ENCODE assay signal across 24 cellular contexts in the genomic region with DNA sequence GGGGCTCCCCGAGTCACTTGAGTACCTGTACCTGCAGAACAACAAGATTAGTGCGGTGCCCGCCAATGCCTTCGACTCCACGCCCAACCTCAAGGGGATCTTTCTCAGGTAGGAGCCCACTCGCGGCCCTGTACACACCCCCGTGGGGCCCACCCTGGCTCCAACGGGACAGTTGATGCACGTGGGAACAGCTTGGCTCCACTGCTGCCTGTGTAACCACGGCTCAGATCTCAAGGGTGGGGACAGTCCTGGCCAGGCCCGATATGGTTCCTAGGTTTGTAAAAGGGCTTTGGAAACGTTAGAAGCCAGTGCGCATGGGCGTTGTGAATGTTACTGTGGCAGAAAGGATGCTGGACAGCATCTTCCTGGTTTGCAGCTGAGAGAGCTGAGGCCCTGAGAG. TPM values are rescaled to one million over a fixed set of nuclear protein-coding genes. Genes with fewer than 3 reads are reported as not detected.
"Had no signal": no experiment of that assay in that cellular context is flagged by ENCODE, and none has a peak within 500 bp of the region (broad histone marks: within the 10 kb centered on the region; RNA-seq: fewer than 3 reads in every experiment).

No MANE protein-coding gene starts in this region.

- H3K27me3 ChIP-seq: esophagus muscularis mucosa, heart right ventricle, vagina had no signal

- H3K4me1 ChIP-seq: vagina had no signal

- DNase-seq: activated CD4-positive, alpha-beta memory T cell treated with anti-CD3 and anti-CD28 coated beads, Interleukin-2, amount 10 ng/mL, durations not matched to agents 7 days and 5 days; activated CD4-positive, alpha-beta T cell treated with anti-CD3 and anti-CD28 coated beads, Interleukin-2, amount 10 ng/mL, durations not matched to agents 24 days and 14 days; activated CD4-positive, CD25-positive, alpha-beta regulatory T cell treated with anti-CD3 and anti-CD28 coated beads, Interleukin-2, amount 50 U/mL, for 72 hours; activated naive CD8-positive, alpha-beta T cell treated with anti-CD3 and anti-CD28 coated beads, Interleukin-2, amount 50 U/mL, for 24 hours; activated T-cell treated with anti-CD3 and anti-CD28 coated beads, Interleukin-2, amount 50 U/mL, for 48 hours; amygdala; central memory CD4-positive, alpha-beta T cell; effector CD4-positive, alpha-beta T cell; foreskin melanocyte; midbrain; occipital lobe; stimulated activated CD4-positive, alpha-beta T cell treated with anti-CD3 and anti-CD28 coated beads, Interleukin-4, amount 100 ng/mL, for 24 hours; T-helper 17 cell; T1000; trophoblast cell had no signal

- H3K27ac ChIP-seq: esophagus muscularis mucosa, heart right ventricle, skin epidermis, thoracic aorta, vagina had no signal

- H3K9me3 ChIP-seq: esophagus muscularis mucosa, heart right ventricle, thoracic aorta, vagina had no signal

- ATAC-seq: activated naive CD8-positive, alpha-beta T cell treated with anti-CD3 and anti-CD28 coated beads, Interleukin-2, amount 50 U/mL, for 24 hours; heart right ventricle; naive thymus-derived CD8-positive, alpha-beta T cell; sciatic nerve; stimulated activated effector memory CD8-positive, alpha-beta T cell treated with anti-CD3 and anti-CD28 coated beads, Interleukin-12 subunit alpha, Interleukin-12 subunit beta, amount 100 ng/mL, for 72 hours; T-helper 17 cell had no signal

- H3K4me3 ChIP-seq: esophagus muscularis mucosa, heart right ventricle, skin epidermis, thoracic aorta, vagina had no signal

RNA-seq across cellular contexts. Expression of a gene that starts 18.8 kb away (rescaled TPM):
- total RNA-seq: activated CD4-positive, alpha-beta memory T cell treated with anti-CD3 and anti-CD28 coated beads, Interleukin-2, amount 10 ng/mL, durations not matched to agents 7 days and 5 days; activated CD4-positive, alpha-beta T cell treated with anti-CD3 and anti-CD28 coated beads, Interleukin-2, amount 10 ng/mL, durations not matched to agents 24 days and 14 days; activated T-helper 2 cell treated with anti-CD3 and anti-CD28 coated beads, Interferon-gamma antibody, Interleukin-2, Interleukin-4, amounts not matched to agents 10 μg/mL and 5 μg/mL and 100 μg/mL, durations not matched to agents 14 hours and 24 hours and 36 hours; naive thymus-derived CD8-positive, alpha-beta T cell; T-helper 17 cell had no signal
